16 cellular contexts compared by ENCODE assay signal in the genomic region with DNA sequence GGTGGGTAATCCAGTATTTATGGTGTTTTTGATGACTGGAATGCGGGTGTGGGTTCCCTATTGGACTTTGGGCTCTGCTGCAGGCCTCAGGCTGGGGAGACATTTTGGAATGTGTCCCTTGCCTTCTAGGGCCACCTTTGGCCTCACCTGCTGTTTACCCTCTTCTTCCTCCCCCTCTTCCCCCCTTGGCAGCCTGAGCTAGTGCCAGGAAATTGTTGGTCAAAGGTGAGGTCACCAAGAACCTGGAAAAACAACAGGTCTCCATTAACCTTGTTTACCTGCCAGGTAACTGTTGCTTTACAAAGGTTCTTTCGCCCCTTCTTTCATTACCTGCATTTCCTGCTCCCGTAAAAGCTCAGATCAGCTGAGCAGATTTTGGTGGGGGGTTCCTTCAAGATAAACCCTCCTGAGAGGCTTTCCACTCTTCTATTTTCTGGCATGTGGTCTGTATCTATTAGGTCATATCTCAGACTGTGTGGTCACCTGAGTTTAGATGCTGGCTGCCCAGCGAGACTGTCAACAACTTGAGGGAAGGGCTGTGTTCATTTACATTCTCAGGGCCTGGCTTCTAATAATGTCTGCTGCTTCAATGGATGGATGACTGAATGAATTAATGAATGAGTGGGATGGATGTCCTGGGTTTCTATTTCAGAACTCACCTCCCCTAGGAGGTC. TPM values are rescaled to one million over a fixed set of nuclear protein-coding genes. Genes with fewer than 3 reads are reported as not detected.
DNase-seq lines count a peak whose midpoint lies in the region; ATAC-seq, FAIRE-seq and TF ChIP-seq lines count a peak whose summit lies in the region.
"Had no signal": no experiment of that assay in that cellular context is flagged by ENCODE, and none has a peak within 500 bp of the region (broad histone marks: within the 10 kb centered on the region; RNA-seq: fewer than 3 reads in every experiment).

No MANE protein-coding gene starts in this region.

- TF ChIP-seq RAD21 in HepG2 (CRISPR knock-in tag; IDR thresholded peaks at IDR 0.05) = no peak

- TF ChIP-seq EP300 in HepG2 (IDR thresholded peaks at IDR 0.05; ENCODE audit: low read depth in 2 of 2, low read length in 2 of 2) = peak in 1 of 2 experiments; percentile 92; a peak in 2 of 4 replicates
- TF ChIP-seq EP300 in HepG2 (CRISPR knock-in tag; IDR thresholded peaks at IDR 0.05; ENCODE audit: borderline replicate concordance) = peak; percentile 93
- no peak for TF ChIP-seq EP300 in suprapubic skin (IDR thresholded peaks at IDR 0.05)

- H3K27me3 ChIP-seq in Peyer's patch (no peaks in the 10 kb centered on the region), HepG2 (ENCODE audit: control insufficient read depth in 1 of 2, insufficient read depth in 2 of 2, low read length in 2 of 2) (no peaks in the 10 kb centered on the region; a peak in 2 of 5 replicates), small intestine (ENCODE audit: control insufficient read depth in 2 of 2, insufficient read depth in 2 of 2, low read length in 2 of 2) (no peaks in the 10 kb centered on the region), suprapubic skin (no peaks in the 10 kb centered on the region)
- H3K27me3 ChIP-seq: heart left ventricle, neural progenitor cell, testis had no signal

- H4K20me1 ChIP-seq in HepG2 (ENCODE audit: insufficient read depth, low read length) = no peaks in the 10 kb centered on the region

- peak overlapping the region; percentile 20; the same call in 1 of the 2 replicates for H3K9ac ChIP-seq in HepG2 (ENCODE audit: insufficient read depth, low read depth, low read length)
- H3K9ac ChIP-seq: neural progenitor cell had no signal

- CTCF ChIA-PET in HepG2 (lab: Yijun Ruan, JAX; ENCODE audit: low intra/inter-chr PET ratio, low total read pairs) = interaction anchor here (0.9 kb wide), 1 partner anchor 30 kb away, joined by 3 read pairs; no protein-coding TSS in a partner anchor

- ATAC-seq in HepG2 (no peak), HG02678 (IDR thresholded peaks at IDR 0.05; ENCODE audit: unreplicated experiment) (no peak)
- ATAC-seq: activated CD4-positive, CD25-positive, alpha-beta regulatory T cell treated with anti-CD3 and anti-CD28 coated beads, Interleukin-2, amount 50 U/mL, for 24 hours; heart left ventricle had no signal

- 0% methylated on average over 4 of the region's 4 CpGs for WGBS in HepG2 (ENCODE audit: low lambda C conversion rate)
- WGBS in small intestine, 3 donors = 26 to 66% (median 26%) methylated on average over 4 of the region's 4 CpGs
- 85% methylated on average over 4 of the region's 4 CpGs for WGBS in suprapubic skin

- H2AFZ ChIP-seq in HepG2 (ENCODE audit: low read length) = no peak overlapping the region
- H2AFZ ChIP-seq: neural progenitor cell had no signal

- POLR2A ChIA-PET in HepG2 (lab: Yijun Ruan, JAX) = interaction anchor here (0.9 to 4.7 kb wide), 8 partner anchors 12 to 178 kb away, joined by 3 to 66 read pairs (median 8); a partner anchor contains a TSS

- H3K9me3 ChIP-seq in Peyer's patch = no peaks in the 10 kb centered on the region
- H3K9me3 ChIP-seq in HepG2 (ENCODE audit: low read length) = no peaks in the 10 kb centered on the region
- H3K9me3 ChIP-seq in small intestine (ENCODE audit: control insufficient read depth, low read depth) = no peaks in the 10 kb centered on the region
- no peaks in the 10 kb centered on the region for H3K9me3 ChIP-seq in suprapubic skin
- H3K9me3 ChIP-seq: heart left ventricle, testis had no signal

- H3K4me3 ChIP-seq in Peyer's patch = no peak overlapping the region
- peak overlapping the region in 2 of 3 experiments; percentile 3 to 78; a peak in 4 of 6 replicates for H3K4me3 ChIP-seq in HepG2 (replicated peaks in 1 of 3; ENCODE audit: insufficient read depth in 1 of 3, low read depth in 2 of 3, low read length in 3 of 3)
- no peak overlapping the region for H3K4me3 ChIP-seq in small intestine (ENCODE audit: low read depth in 1 of 2, low read length in 2 of 2)
- H3K4me3 ChIP-seq in suprapubic skin = no peak overlapping the region
- H3K4me3 ChIP-seq: heart left ventricle, neural progenitor cell, testis had no signal

- intact Hi-C loops in HepG2 (cut with micrococcal nuclease; ENCODE audit: unreplicated experiment) = no loop called here

- FAIRE-seq in HepG2 (lab: Jason Lieb, UNC) (peak; percentile 81), small intestine (lab: Jason Lieb, UNC) (no peak)
- FAIRE-seq: colon, endometrium, G401.6 had no signal

- H3K4me1 ChIP-seq in Peyer's patch (peaks cover 0 to 56% (median 7%) of the 10 kb centered on the region in 4 donors), HepG2 (ENCODE audit: insufficient read depth, low read length) (peaks cover 95% of the 10 kb centered on the region), small intestine (ENCODE audit: control insufficient read depth in 2 of 2, insufficient read depth in 1 of 2, low read depth in 1 of 2, low read length in 1 of 2) (peaks cover 7 to 10% of the 10 kb centered on the region in 2 donors), suprapubic skin (peaks cover 25% of the 10 kb centered on the region)
- H3K4me1 ChIP-seq: neural progenitor cell, testis had no signal

- peak; percentile 73 for DNase-seq in DMS53 treated with DMSO at 0.1 percent for 48 hours (lab: John Stamatoyannopoulos, UW; ENCODE audit: unreplicated experiment)
- peak in 2 of 3 donors; percentile 79 to 85 for DNase-seq in Peyer's patch
- DNase-seq in HepG2 (ENCODE audit: low spot score) = peak; percentile 85
- peak; percentile 97 for DNase-seq in small intestine
- DNase-seq in suprapubic skin (ENCODE audit: low spot score in 2 of 2) = no peak
- no peak for DNase-seq in NCI-H748 treated with DMSO at 0.1 percent for 48 hours (lab: John Stamatoyannopoulos, UW)
- DNase-seq: heart left ventricle, immature natural killer cell, NCI-H1417 treated with DMSO at 0.1 percent for 48 hours, testis had no signal

- peak overlapping the region in 3 of 4 donors; percentile 74 to 96 (median 88) for H3K27ac ChIP-seq in Peyer's patch
- peak overlapping the region; percentile 79 for H3K27ac ChIP-seq in HepG2 (ENCODE audit: extremely low read length, insufficient read depth, low read length)
- H3K27ac ChIP-seq in small intestine (ENCODE audit: low read depth in 1 of 2, low read length in 1 of 2) = peak overlapping the region; percentile 77 to 94
- no peak overlapping the region for H3K27ac ChIP-seq in suprapubic skin
- H3K27ac ChIP-seq: heart left ventricle, neural progenitor cell, testis had no signal

- in situ Hi-C loops in HepG2 (cut with HindIII; ENCODE audit: extremely low pct_ligation_motif_present, low pct_unique_long_range_greater_than_20kb) = loop anchor here (5.0 kb wide), 1 partner anchor 32 kb away; a partner anchor contains a TSS

- TF ChIP-seq CTCF in Peyer's patch (IDR thresholded peaks at IDR 0.05) (no peak), HepG2 (CRISPR knock-in tag; IDR thresholded peaks at IDR 0.05) (no peak), suprapubic skin (IDR thresholded peaks at IDR 0.05) (no peak)

- BruUV-seq in HepG2 (replicated peaks; lab: Mats Ljungman, UMichigan) = no TSS peak

- peak overlapping the region; percentile 95 for H3K4me2 ChIP-seq in HepG2 (ENCODE audit: low read depth, low read length)
- H3K4me2 ChIP-seq: neural progenitor cell had no signal

- TF ChIP-seq POLR2A in Peyer's patch (IDR thresholded peaks at IDR 0.05) = peak in 1 of 2 donors; percentile 5
- TF ChIP-seq POLR2A in HepG2 (IDR thresholded peaks at IDR 0.05; ENCODE audit: insufficient read depth in 1 of 2, low read depth in 2 of 2, low read length in 2 of 2) = no peak
- no peak for TF ChIP-seq POLR2A in suprapubic skin (IDR thresholded peaks at IDR 0.05)

- no peaks in the 10 kb centered on the region for H3K36me3 ChIP-seq in Peyer's patch
- H3K36me3 ChIP-seq in HepG2 (replicated peaks in 1 of 2; ENCODE audit: control insufficient read depth in 1 of 2, insufficient read depth in 2 of 2, low read length in 2 of 2) = no peaks in the 10 kb centered on the region
- no peaks in the 10 kb centered on the region for H3K36me3 ChIP-seq in small intestine (ENCODE audit: control insufficient read depth in 2 of 2, insufficient read depth in 2 of 2, low read length in 2 of 2)
- H3K36me3 ChIP-seq in suprapubic skin = no peaks in the 10 kb centered on the region
- H3K36me3 ChIP-seq: heart left ventricle, neural progenitor cell had no signal

- no peaks in the 10 kb centered on the region for H3K79me2 ChIP-seq in HepG2 (ENCODE audit: insufficient read depth, low read length)

RNA-seq across cellular contexts. Expression of a gene that starts 34.7 kb away (rescaled TPM):
- total RNA-seq in Peyer's patch = 100 to 1,000 TPM; 202 to 663 (median 418) TPM
- 34.1 and 68.1 TPM in 2 replicates for total RNA-seq in HepG2 (2016; rRNA removed; fragmentation: Illumina TruSeq; extraction: Trizol)
- total RNA-seq in HepG2 (2016; cell fraction: cytosol; rRNA removed; fragmentation: Illumina TruSeq; extraction: Trizol; ENCODE audit: low read depth) = 13.4 and 14.2 TPM in 2 replicates
- 26.8 and 72.7 TPM in 2 replicates for total RNA-seq in HepG2 (2016; cell fraction: insoluble cytoplasmic fraction; rRNA removed; fragmentation: Illumina TruSeq; extraction: Trizol)
- total RNA-seq in HepG2 (2016; cell fraction: membrane; rRNA removed; fragmentation: Illumina TruSeq; extraction: Trizol) = 33.1 and 34.4 TPM in 2 replicates
- total RNA-seq in HepG2 (2016; cell fraction: nucleus; rRNA removed; fragmentation: Illumina TruSeq; extraction: Trizol) = 81.5 and 95.8 TPM in 2 replicates
- 629 and 1,104 TPM in 2 replicates for polyA plus RNA-seq in HepG2 (2011; rRNA removed)
- 292 and 298 TPM in 2 replicates for polyA plus RNA-seq in HepG2 (2011; cell fraction: cytosol; rRNA removed)
- polyA plus RNA-seq in HepG2 (2011; cell fraction: nucleus; rRNA removed) = 3,652 and 4,474 TPM in 2 replicates
- polyA plus RNA-seq in HepG2 (2012) = 463 and 546 TPM in 2 replicates
- 9.2 and 10.7 TPM in 2 replicates for polyA plus RNA-seq in HepG2 (2016; cell fraction: cytosol; fragmentation: Illumina TruSeq; extraction: Trizol; ENCODE audit: low read depth)
- polyA plus RNA-seq in HepG2 (2016; cell fraction: insoluble cytoplasmic fraction; fragmentation: Illumina TruSeq; extraction: Trizol; ENCODE audit: low read depth) = 34.1 and 41.6 TPM in 2 replicates
- 24.8 and 25.3 TPM in 2 replicates for polyA plus RNA-seq in HepG2 (2016; cell fraction: membrane; fragmentation: Illumina TruSeq; extraction: Trizol; ENCODE audit: low read depth)
- polyA plus RNA-seq in HepG2 (2016; cell fraction: nucleus; fragmentation: Illumina TruSeq; extraction: Trizol; ENCODE audit: insufficient read depth, low read depth) = 253 and 267 TPM in 2 replicates
- polyA minus RNA-seq in HepG2 (2011; rRNA and poly(A)+ RNA removed; ENCODE audit: low replicate concordance) = 238 and 645 TPM in 2 replicates
- 122 and 136 TPM in 2 replicates for polyA minus RNA-seq in HepG2 (2011; cell fraction: cytosol; rRNA and poly(A)+ RNA removed)
- 312 and 405 TPM in 2 replicates for polyA minus RNA-seq in HepG2 (2011; cell fraction: nucleus; rRNA and poly(A)+ RNA removed)
- polyA plus RNA-seq in small intestine = 100 to 1,000 TPM; 100 to 144 (median 107) TPM
- 100 to 1,000 TPM in 1 of 4 donors, 10 to 100 TPM in 3; 25.4 to 147 (median 43.6) TPM for total RNA-seq in suprapubic skin

Comparison
In these comparisons a context has a peak if more than half of its experiments do, and no peak if none do; other contexts are left out.
1. DNase-seq: peak in DMS53 treated with DMSO at 0.1 percent for 48 hours (single experiment), Peyer's patch (2 of 3), HepG2 (single experiment) and small intestine (single experiment); none in suprapubic skin (0 of 2) and NCI-H748 treated with DMSO at 0.1 percent for 48 hours (single experiment).
2. H3K4me3 ChIP-seq: peak in HepG2 (2 of 3); none in Peyer's patch (0 of 4), small intestine (0 of 2) and suprapubic skin (single experiment).